Comparison of ENCODE assay signal across 8 cellular contexts in genomic region chr6:113969888-113970807, GRCh38. TPM values are rescaled to one million over a fixed set of nuclear protein-coding genes. Genes with fewer than 3 reads are reported as not detected.
DNase-seq lines count a peak whose midpoint lies in the region; ATAC-seq and TF ChIP-seq lines count a peak whose summit lies in the region.

No MANE protein-coding gene starts in this region.

- H3K9me3 ChIP-seq in HUES48 (ENCODE audit: control insufficient read depth, insufficient read depth, low read length) (no peaks in the 10 kb centered on the region), adipocyte (ENCODE audit: control insufficient read depth, low read length) (no peaks in the 10 kb centered on the region), left ventricle myocardium inferior (replicated peaks) (no peaks in the 10 kb centered on the region)

- ATAC-seq in GM21447 (IDR thresholded peaks at IDR 0.05; ENCODE audit: unreplicated experiment): peak; percentile 40

- H3K4me1 ChIP-seq in HUES48 (ENCODE audit: control insufficient read depth, insufficient read depth, low read length): peaks cover 31% of the 10 kb centered on the region
- H3K4me1 ChIP-seq in adipocyte (ENCODE audit: control insufficient read depth, insufficient read depth, low read length): peaks cover 19% of the 10 kb centered on the region
- peaks cover 68% of the 10 kb centered on the region for H3K4me1 ChIP-seq in left ventricle myocardium inferior
- peaks cover 2% of the 10 kb centered on the region for H3K4me1 ChIP-seq in urinary bladder (ENCODE audit: insufficient read depth)

- under 1% methylated on average over 70 of the region's 70 CpGs for WGBS in urinary bladder

- no peaks in the 10 kb centered on the region for H3K36me3 ChIP-seq in HUES48 (ENCODE audit: control insufficient read depth, insufficient read depth, low read length)
- no peaks in the 10 kb centered on the region for H3K36me3 ChIP-seq in adipocyte (ENCODE audit: control insufficient read depth, insufficient read depth, low read length, severe bottlenecking)
- no peaks in the 10 kb centered on the region for H3K36me3 ChIP-seq in left ventricle myocardium inferior
- H3K36me3 ChIP-seq in urinary bladder (ENCODE audit: insufficient read depth): no peaks in the 10 kb centered on the region

- peak overlapping the region; percentile 96 for H3K9ac ChIP-seq in HUES48 (ENCODE audit: low read depth, low read length)
- peak overlapping the region; percentile 95 for H3K9ac ChIP-seq in adipocyte (ENCODE audit: low read length)

- peak; percentile 3 for TF ChIP-seq CTCF in left ventricle myocardium inferior (IDR thresholded peaks at IDR 0.05; ENCODE audit: borderline replicate concordance)

- peak overlapping the region; percentile 99 for H3K27ac ChIP-seq in HUES48 (ENCODE audit: low read depth, low read length)
- peak overlapping the region; percentile 96 for H3K27ac ChIP-seq in left ventricle myocardium inferior (replicated peaks)
- H3K27ac ChIP-seq in urinary bladder (ENCODE audit: low read depth): peak overlapping the region; percentile 89

- intact Hi-C loops in left ventricle myocardium inferior (cut with micrococcal nuclease) (no loop called here), posterior cingulate gyrus (cut with DNase I) (no loop called here)

- no peaks in the 10 kb centered on the region for H3K27me3 ChIP-seq in HUES48 (ENCODE audit: control insufficient read depth, insufficient read depth, low read length)
- H3K27me3 ChIP-seq in adipocyte (replicated peaks; ENCODE audit: control insufficient read depth, insufficient read depth, low read length): no peaks in the 10 kb centered on the region
- no peaks in the 10 kb centered on the region for H3K27me3 ChIP-seq in left ventricle myocardium inferior (ENCODE audit: low read depth)

- H3K4me3 ChIP-seq in HUES48 (ENCODE audit: low read depth, low read length) (peak overlapping the region; percentile 85), adipocyte (ENCODE audit: low read length) (peak overlapping the region; percentile 92), left ventricle myocardium inferior (peak overlapping the region; percentile 99), urinary bladder (ENCODE audit: low read depth, low read length) (peak overlapping the region; percentile 78)

- DNase-seq in DMS153 treated with DMSO at 0.1 percent for 48 hours (lab: John Stamatoyannopoulos, UW; ENCODE audit: unreplicated experiment) (peak; percentile 42), SKM-1 (lab: John Stamatoyannopoulos, UW; ENCODE audit: unreplicated experiment) (peak; percentile 25), adipocyte (ENCODE audit: low read depth) (peak; percentile 80), left ventricle myocardium inferior (peak; percentile 60), posterior cingulate gyrus (peak; percentile 28 to 90 (median 42))

RNA-seq across cellular contexts. Expression of gene HDAC2, which starts 0.8 kb away (rescaled TPM):
- total RNA-seq in left ventricle myocardium inferior (44.3 TPM), urinary bladder (103 TPM)
- 77.9 TPM for polyA plus RNA-seq in urinary bladder

Comparison
In these comparisons a context has a peak if more than half of its experiments do, and no peak if none do; other contexts are left out.
1. Peak in every context shown above with its lines: DNase-seq, ATAC-seq, H3K4me3 ChIP-seq and H3K27ac ChIP-seq.
2. DNase-seq: peak in every context shown above with its lines; median percentile 80 in adipocyte; 60 in left ventricle myocardium inferior; 42 in DMS153 treated with DMSO at 0.1 percent for 48 hours; 42 in posterior cingulate gyrus; 25 in SKM-1.